1 cellular context compared by ENCODE assay signal in the genomic region with DNA sequence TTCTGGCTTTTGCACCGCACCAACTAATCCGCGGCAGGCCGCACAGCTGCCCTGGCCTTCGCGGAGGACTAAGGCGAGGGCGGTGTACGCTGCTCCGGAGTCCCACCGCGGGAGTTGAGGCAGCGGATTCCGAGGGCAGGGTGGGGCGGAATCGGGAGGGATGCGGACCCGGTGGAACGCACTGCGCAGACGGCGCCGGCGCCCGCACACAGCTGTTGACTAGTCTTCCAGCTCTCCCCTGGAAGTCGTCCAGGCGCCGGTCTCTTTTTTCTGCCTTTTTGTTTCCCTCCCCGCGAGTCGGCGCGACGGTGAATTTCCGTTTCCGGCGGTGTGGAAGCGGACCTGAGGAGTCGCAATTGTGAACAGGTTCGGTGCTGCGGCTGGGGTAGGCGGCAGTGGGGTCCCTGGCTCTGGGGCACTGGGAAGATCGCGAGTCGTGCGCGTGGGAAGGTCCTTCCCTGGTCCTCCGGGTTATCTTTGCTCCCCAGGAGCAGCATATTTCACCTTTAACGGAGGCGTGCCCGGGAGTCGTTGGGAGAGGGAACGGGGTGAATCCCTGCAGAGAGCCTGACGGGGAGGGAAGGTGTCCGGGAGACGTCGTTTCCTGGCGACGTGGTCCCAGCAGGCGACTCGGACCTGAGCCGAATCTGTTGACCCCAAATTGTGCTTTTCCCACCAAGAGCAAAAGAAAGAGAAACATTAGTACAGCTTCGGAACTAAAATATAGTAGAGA.
A peak's percentile ranks its signal among the peaks of the same experiment; 100 is the strongest.
TF ChIP-seq lines count a peak whose summit lies in the region.

Gene ASAH2B (plus strand): TSS at position 319 of the 733 bp plus-strand sequence. CDS start 5,195 bp downstream, outside the sequence.

TF ChIP-seq in HepG2, 621 proteins besides CTCF, POLR2A, EP300 and RAD21 (continued from another document and continues in another):
- TF ChIP-seq, protein P1, sequence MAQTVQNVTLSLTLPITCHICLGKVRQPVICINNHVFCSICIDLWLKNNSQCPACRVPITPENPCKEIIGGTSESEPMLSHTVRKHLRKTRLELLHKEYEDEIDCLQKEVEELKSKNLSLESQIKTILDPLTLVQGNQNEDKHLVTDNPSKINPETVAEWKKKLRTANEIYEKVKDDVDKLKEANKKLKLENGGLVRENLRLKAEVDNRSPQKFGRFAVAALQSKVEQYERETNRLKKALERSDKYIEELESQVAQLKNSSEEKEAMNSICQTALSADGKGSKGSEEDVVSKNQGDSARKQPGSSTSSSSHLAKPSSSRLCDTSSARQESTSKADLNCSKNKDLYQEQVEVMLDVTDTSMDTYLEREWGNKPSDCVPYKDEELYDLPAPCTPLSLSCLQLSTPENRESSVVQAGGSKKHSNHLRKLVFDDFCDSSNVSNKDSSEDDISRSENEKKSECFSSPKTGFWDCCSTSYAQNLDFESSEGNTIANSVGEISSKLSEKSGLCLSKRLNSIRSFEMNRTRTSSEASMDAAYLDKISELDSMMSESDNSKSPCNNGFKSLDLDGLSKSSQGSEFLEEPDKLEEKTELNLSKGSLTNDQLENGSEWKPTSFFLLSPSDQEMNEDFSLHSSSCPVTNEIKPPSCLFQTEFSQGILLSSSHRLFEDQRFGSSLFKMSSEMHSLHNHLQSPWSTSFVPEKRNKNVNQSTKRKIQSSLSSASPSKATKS (CRISPR knock-in tag; IDR thresholded peaks at IDR 0.05) = no peak
- TF ChIP-seq PLRG1 (conservative IDR thresholded peaks at IDR 0.05) (no peak), RBFOX2 (IDR thresholded peaks at IDR 0.05; ENCODE audit: low read depth, low read length) (peak; percentile 84), ZNF598 (CRISPR knock-in tag; IDR thresholded peaks at IDR 0.05; ENCODE audit: borderline replicate concordance) (no peak), STAG1 (CRISPR knock-in tag; IDR thresholded peaks at IDR 0.05) (no peak), ZNF724P (CRISPR knock-in tag; IDR thresholded peaks at IDR 0.05; ENCODE audit: borderline replicate concordance) (no peak), ZFAT (CRISPR knock-in tag; conservative IDR thresholded peaks at IDR 0.05) (peak; percentile 91; the same call in 1 of the 2 replicates), ZNF121 (CRISPR knock-in tag; IDR thresholded peaks at IDR 0.05) (no peak), FOXK2 (IDR thresholded peaks at IDR 0.05) (no peak), ZNF660 (CRISPR knock-in tag; IDR thresholded peaks at IDR 0.05; ENCODE audit: borderline replicate concordance, low read depth) (no peak), TBX3 (IDR thresholded peaks at IDR 0.05; ENCODE audit: borderline replicate concordance) (no peak), ZNF101 (CRISPR knock-in tag; IDR thresholded peaks at IDR 0.05; ENCODE audit: borderline replicate concordance, low read depth) (no peak), ZNF510 (CRISPR knock-in tag; IDR thresholded peaks at IDR 0.05; ENCODE audit: low read depth) (0 out of 2 replicates have a peak, but pooled peaks have one; percentile 27), SIX4 (CRISPR knock-in tag; IDR thresholded peaks at IDR 0.05) (no peak), XRCC5 (optimal IDR thresholded peaks at IDR 0.05; ENCODE audit: low read length) (no peak), ZSCAN20 (CRISPR knock-in tag; IDR thresholded peaks at IDR 0.05; ENCODE audit: borderline replicate concordance) (0 out of 2 replicates have a peak, but pooled peaks have one; percentile 52), ZNF691 (CRISPR knock-in tag; IDR thresholded peaks at IDR 0.05; ENCODE audit: borderline replicate concordance, low read depth) (no peak), ZFP1 (CRISPR knock-in tag; IDR thresholded peaks at IDR 0.05) (0 out of 2 replicates have a peak, but pooled peaks have one; percentile 6), STAT6 (CRISPR knock-in tag; IDR thresholded peaks at IDR 0.05; ENCODE audit: borderline replicate concordance) (peak; percentile 49; the same call in 1 of the 2 replicates), KLF9 (CRISPR knock-in tag; IDR thresholded peaks at IDR 0.05; ENCODE audit: low read depth) (no peak), KAT7 (CRISPR knock-in tag; IDR thresholded peaks at IDR 0.05; ENCODE audit: borderline replicate concordance) (peak; percentile 82; the same call in 1 of the 2 replicates), MIER3 (CRISPR knock-in tag; IDR thresholded peaks at IDR 0.05; ENCODE audit: borderline replicate concordance) (peak; percentile 23; the same call in 1 of the 2 replicates), ZNF746 (CRISPR knock-in tag; IDR thresholded peaks at IDR 0.05) (peak; percentile 47; the same call in 1 of the 2 replicates), ZNF232 (CRISPR knock-in tag; IDR thresholded peaks at IDR 0.05; ENCODE audit: borderline replicate concordance) (peak; percentile 71; the same call in 1 of the 2 replicates), SRF (IDR thresholded peaks at IDR 0.05; ENCODE audit: low read depth, low read length) (no peak), ZNF720 (CRISPR knock-in tag; IDR thresholded peaks at IDR 0.05) (no peak), TEF (CRISPR knock-in tag; IDR thresholded peaks at IDR 0.05) (0 out of 2 replicates have a peak, but pooled peaks have one; percentile 41), ZNF136 (CRISPR knock-in tag; IDR thresholded peaks at IDR 0.05; ENCODE audit: low read depth) (0 out of 2 replicates have a peak, but pooled peaks have one; percentile 18), ZFP36L1 (CRISPR knock-in tag; IDR thresholded peaks at IDR 0.05) (no peak), TARDBP (CRISPR knock-in tag; IDR thresholded peaks at IDR 0.05) (no peak), MEIS2 (CRISPR knock-in tag; IDR thresholded peaks at IDR 0.05) (no peak), ZNF432 (CRISPR knock-in tag; IDR thresholded peaks at IDR 0.05; ENCODE audit: borderline replicate concordance) (no peak; the same call in 1 of the 2 replicates), ZFYVE20 (CRISPR knock-in tag; IDR thresholded peaks at IDR 0.05; ENCODE audit: borderline replicate concordance, low read depth) (no peak), PCBP2 (optimal IDR thresholded peaks at IDR 0.05; ENCODE audit: low read depth, low read length, poor library complexity, severe bottlenecking) (no peak), ZNF234 (CRISPR knock-in tag; conservative IDR thresholded peaks at IDR 0.05) (no peak), ATF1 (CRISPR knock-in tag; IDR thresholded peaks at IDR 0.05) (peak; percentile 73), MAFG (CRISPR knock-in tag; IDR thresholded peaks at IDR 0.05) (no peak), CREBL2 (CRISPR knock-in tag; IDR thresholded peaks at IDR 0.05; ENCODE audit: borderline replicate concordance) (no peak), ISX (CRISPR knock-in tag; conservative IDR thresholded peaks at IDR 0.05) (no peak), ZBTB7A (CRISPR knock-in tag; IDR thresholded peaks at IDR 0.05) (0 out of 2 replicates have a peak, but pooled peaks have one; percentile 41), HES4 (CRISPR knock-in tag; IDR thresholded peaks at IDR 0.05; ENCODE audit: borderline replicate concordance) (peak; percentile 72), RXRA (CRISPR knock-in tag; IDR thresholded peaks at IDR 0.05) (peak; percentile 42; the same call in 1 of the 2 replicates), ZBTB8A (CRISPR knock-in tag; IDR thresholded peaks at IDR 0.05; ENCODE audit: borderline replicate concordance, low read depth) (no peak), CHD2 (IDR thresholded peaks at IDR 0.05; ENCODE audit: low read depth, low read length) (peak; percentile 43; the same call in 1 of the 2 replicates), ZC3H4 (CRISPR knock-in tag; IDR thresholded peaks at IDR 0.05; ENCODE audit: borderline replicate concordance) (no peak), CBX2 (IDR thresholded peaks at IDR 0.05; ENCODE audit: low read depth, low read length) (no peak), CBX2 (CRISPR knock-in tag; IDR thresholded peaks at IDR 0.05; ENCODE audit: low read depth) (no peak), ATF7 (IDR thresholded peaks at IDR 0.05) (no peak), ATF7 (CRISPR knock-in tag; IDR thresholded peaks at IDR 0.05) (no peak), ZFX (CRISPR knock-in tag; IDR thresholded peaks at IDR 0.05; ENCODE audit: low read depth) (peak; percentile 82), ZNF772 (CRISPR knock-in tag; IDR thresholded peaks at IDR 0.05) (peak; percentile 92), ADNP (CRISPR knock-in tag; IDR thresholded peaks at IDR 0.05) (no peak), CBX5 (CRISPR knock-in tag; IDR thresholded peaks at IDR 0.05; ENCODE audit: borderline replicate concordance) (peak; percentile 42; the same call in 1 of the 2 replicates), ZNF20 (CRISPR knock-in tag; IDR thresholded peaks at IDR 0.05) (no peak)
- TF ChIP-seq, protein P2, sequence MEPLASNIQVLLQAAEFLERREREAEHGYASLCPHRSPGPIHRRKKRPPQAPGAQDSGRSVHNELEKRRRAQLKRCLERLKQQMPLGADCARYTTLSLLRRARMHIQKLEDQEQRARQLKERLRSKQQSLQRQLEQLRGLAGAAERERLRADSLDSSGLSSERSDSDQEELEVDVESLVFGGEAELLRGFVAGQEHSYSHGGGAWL (CRISPR knock-in tag; IDR thresholded peaks at IDR 0.05) = peak; percentile 71
- TF ChIP-seq, protein P3, sequence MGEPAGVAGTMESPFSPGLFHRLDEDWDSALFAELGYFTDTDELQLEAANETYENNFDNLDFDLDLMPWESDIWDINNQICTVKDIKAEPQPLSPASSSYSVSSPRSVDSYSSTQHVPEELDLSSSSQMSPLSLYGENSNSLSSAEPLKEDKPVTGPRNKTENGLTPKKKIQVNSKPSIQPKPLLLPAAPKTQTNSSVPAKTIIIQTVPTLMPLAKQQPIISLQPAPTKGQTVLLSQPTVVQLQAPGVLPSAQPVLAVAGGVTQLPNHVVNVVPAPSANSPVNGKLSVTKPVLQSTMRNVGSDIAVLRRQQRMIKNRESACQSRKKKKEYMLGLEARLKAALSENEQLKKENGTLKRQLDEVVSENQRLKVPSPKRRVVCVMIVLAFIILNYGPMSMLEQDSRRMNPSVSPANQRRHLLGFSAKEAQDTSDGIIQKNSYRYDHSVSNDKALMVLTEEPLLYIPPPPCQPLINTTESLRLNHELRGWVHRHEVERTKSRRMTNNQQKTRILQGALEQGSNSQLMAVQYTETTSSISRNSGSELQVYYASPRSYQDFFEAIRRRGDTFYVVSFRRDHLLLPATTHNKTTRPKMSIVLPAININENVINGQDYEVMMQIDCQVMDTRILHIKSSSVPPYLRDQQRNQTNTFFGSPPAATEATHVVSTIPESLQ (CRISPR knock-in tag; conservative IDR thresholded peaks at IDR 0.05) = no peak
- TF ChIP-seq, protein P4, sequence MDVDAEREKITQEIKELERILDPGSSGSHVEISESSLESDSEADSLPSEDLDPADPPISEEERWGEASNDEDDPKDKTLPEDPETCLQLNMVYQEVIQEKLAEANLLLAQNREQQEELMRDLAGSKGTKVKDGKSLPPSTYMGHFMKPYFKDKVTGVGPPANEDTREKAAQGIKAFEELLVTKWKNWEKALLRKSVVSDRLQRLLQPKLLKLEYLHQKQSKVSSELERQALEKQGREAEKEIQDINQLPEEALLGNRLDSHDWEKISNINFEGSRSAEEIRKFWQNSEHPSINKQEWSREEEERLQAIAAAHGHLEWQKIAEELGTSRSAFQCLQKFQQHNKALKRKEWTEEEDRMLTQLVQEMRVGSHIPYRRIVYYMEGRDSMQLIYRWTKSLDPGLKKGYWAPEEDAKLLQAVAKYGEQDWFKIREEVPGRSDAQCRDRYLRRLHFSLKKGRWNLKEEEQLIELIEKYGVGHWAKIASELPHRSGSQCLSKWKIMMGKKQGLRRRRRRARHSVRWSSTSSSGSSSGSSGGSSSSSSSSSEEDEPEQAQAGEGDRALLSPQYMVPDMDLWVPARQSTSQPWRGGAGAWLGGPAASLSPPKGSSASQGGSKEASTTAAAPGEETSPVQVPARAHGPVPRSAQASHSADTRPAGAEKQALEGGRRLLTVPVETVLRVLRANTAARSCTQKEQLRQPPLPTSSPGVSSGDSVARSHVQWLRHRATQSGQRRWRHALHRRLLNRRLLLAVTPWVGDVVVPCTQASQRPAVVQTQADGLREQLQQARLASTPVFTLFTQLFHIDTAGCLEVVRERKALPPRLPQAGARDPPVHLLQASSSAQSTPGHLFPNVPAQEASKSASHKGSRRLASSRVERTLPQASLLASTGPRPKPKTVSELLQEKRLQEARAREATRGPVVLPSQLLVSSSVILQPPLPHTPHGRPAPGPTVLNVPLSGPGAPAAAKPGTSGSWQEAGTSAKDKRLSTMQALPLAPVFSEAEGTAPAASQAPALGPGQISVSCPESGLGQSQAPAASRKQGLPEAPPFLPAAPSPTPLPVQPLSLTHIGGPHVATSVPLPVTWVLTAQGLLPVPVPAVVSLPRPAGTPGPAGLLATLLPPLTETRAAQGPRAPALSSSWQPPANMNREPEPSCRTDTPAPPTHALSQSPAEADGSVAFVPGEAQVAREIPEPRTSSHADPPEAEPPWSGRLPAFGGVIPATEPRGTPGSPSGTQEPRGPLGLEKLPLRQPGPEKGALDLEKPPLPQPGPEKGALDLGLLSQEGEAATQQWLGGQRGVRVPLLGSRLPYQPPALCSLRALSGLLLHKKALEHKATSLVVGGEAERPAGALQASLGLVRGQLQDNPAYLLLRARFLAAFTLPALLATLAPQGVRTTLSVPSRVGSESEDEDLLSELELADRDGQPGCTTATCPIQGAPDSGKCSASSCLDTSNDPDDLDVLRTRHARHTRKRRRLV (CRISPR knock-in tag; IDR thresholded peaks at IDR 0.05) = no peak
